In genomic region chr9:22049411-22049810, GRCh38 we compare ENCODE assay signal across 2 cellular contexts.
TF ChIP-seq lines count a peak whose summit lies in the region.

No MANE protein-coding gene starts in this region.

TF ChIP-seq in IMR-90, 13 proteins besides CTCF, POLR2A, EP300 and RAD21:
- no peak for TF ChIP-seq FOS (IDR thresholded peaks at IDR 0.05; ENCODE audit: low read depth, low read length)

TF ChIP-seq in GM12891, 5 proteins besides CTCF, POLR2A, EP300 and RAD21:
- TF ChIP-seq POLR2AphosphoS5 (IDR thresholded peaks at IDR 0.05; ENCODE audit: low read depth, low read length), result no peak
- TF ChIP-seq PAX5 (IDR thresholded peaks at IDR 0.05; ENCODE audit: insufficient read depth, low read length, severe bottlenecking), result no peak
- TF ChIP-seq SPI1 (IDR thresholded peaks at IDR 0.05; ENCODE audit: low read depth, low read length), result no peak
- TF ChIP-seq TAF1 (IDR thresholded peaks at IDR 0.05; ENCODE audit: low read depth, low read length), result no peak
- no peak for TF ChIP-seq POU2F2 (IDR thresholded peaks at IDR 0.05; ENCODE audit: low read depth, low read length)
TF ChIP-seq in GM12891: peak in this region for 0.
